Comparison of ENCODE assay signal across 8 cellular contexts in the genomic region with DNA sequence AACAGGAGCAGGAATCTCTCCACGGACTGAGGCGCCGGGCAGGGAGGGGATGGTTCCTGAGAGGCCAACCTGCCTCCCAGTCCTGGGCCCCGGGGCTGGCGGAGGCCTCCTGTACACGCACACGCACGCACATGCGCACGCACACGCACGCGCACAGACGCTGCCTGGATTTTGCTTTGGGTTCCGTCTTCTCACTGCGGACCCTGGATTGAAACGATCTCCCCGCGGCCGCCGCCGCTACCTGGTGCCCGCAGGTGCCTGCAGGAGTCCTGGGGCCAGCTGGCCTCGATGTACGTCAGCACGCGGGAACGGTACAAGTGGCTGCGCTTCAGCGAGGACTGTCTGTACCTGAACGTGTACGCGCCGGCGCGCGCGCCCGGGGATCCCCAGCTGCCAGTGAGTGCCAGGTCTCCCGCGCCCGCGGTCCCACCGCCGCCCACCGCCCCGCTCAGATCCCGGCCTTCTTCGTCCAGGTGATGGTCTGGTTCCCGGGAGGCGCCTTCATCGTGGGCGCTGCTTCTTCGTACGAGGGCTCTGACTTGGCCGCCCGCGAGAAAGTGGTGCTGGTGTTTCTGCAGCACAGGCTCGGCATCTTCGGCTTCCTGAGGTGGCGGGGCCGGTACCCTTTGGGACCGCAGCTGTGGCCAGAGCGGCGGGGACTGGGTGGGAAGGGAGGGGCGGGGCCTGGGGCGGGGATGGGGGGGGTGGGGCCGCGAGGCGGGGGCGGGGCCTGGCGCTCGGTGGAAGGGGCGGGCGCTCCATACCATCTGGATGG. TPM values are rescaled to one million over a fixed set of nuclear protein-coding genes. Genes with fewer than 3 reads are reported as not detected.
DNase-seq lines count a peak whose midpoint lies in the region; ATAC-seq and TF ChIP-seq lines count a peak whose summit lies in the region.

No MANE protein-coding gene starts in this region.

- TF ChIP-seq POLR2A in Raji (IDR thresholded peaks at IDR 0.05; ENCODE audit: insufficient read depth, low read depth, low read length) = peak; percentile 41; the same call in 1 of the 2 replicates

- H3K4me1 ChIP-seq in left ventricle myocardium inferior = peaks cover 39% of the 10 kb centered on the region

- H3K36me3 Mint-ChIP-seq in activated naive CD8-positive, alpha-beta T cell treated with anti-CD3 and anti-CD28 coated beads, Interleukin-2, amount 10 ng/mL, durations not matched to agents 7 days and 5 days = peaks cover 15% of the 10 kb centered on the region

- no peaks in the 10 kb centered on the region for H3K9me3 ChIP-seq in left ventricle myocardium inferior (replicated peaks)

- peak overlapping the region; percentile 71 for H3K4me3 ChIP-seq in left ventricle myocardium inferior

- intact Hi-C loops in left ventricle myocardium inferior (cut with micrococcal nuclease) (no loop called here), posterior cingulate gyrus (cut with DNase I) (no loop called here)

- peaks cover 5% of the 10 kb centered on the region for H3K27me3 Mint-ChIP-seq in activated naive CD8-positive, alpha-beta T cell treated with anti-CD3 and anti-CD28 coated beads, Interleukin-2, amount 10 ng/mL, durations not matched to agents 7 days and 5 days

- TF ChIP-seq CTCF in left ventricle myocardium inferior (IDR thresholded peaks at IDR 0.05; ENCODE audit: borderline replicate concordance) = no peak

- ATAC-seq in activated naive CD8-positive, alpha-beta T cell treated with anti-CD3 and anti-CD28 coated beads, Interleukin-2, amount 10 ng/mL, durations not matched to agents 7 days and 5 days (ENCODE audit: low read depth) = peak; percentile 65
- no peak for ATAC-seq in GM21619 (IDR thresholded peaks at IDR 0.05; ENCODE audit: unreplicated experiment)

- peaks cover 28% of the 10 kb centered on the region for H3K4me1 Mint-ChIP-seq in activated naive CD8-positive, alpha-beta T cell treated with anti-CD3 and anti-CD28 coated beads, Interleukin-2, amount 10 ng/mL, durations not matched to agents 7 days and 5 days

- H3K27me3 ChIP-seq in left ventricle myocardium inferior (ENCODE audit: low read depth) = peaks cover 41% of the 10 kb centered on the region

- POLR2A ChIA-PET in activated naive CD8-positive, alpha-beta T cell treated with anti-CD3 and anti-CD28 coated beads, Interleukin-2, amount 10 ng/mL, durations not matched to agents 7 days and 5 days (lab: Charles Lee) = interaction anchor here (0.6 to 4.7 kb wide), 7 partner anchors 9 to 467 kb away, joined by 3 to 46 read pairs (median 4); no protein-coding TSS in a partner anchor

- no peaks in the 10 kb centered on the region for H3K9me3 Mint-ChIP-seq in activated naive CD8-positive, alpha-beta T cell treated with anti-CD3 and anti-CD28 coated beads, Interleukin-2, amount 10 ng/mL, durations not matched to agents 7 days and 5 days

- DNase-seq in NCI-H82 (lab: John Stamatoyannopoulos, UW) (peak; percentile 89), NCI-H82 treated with DMSO at 0.1 percent for 48 hours (lab: John Stamatoyannopoulos, UW; ENCODE audit: unreplicated experiment) (no peak), left ventricle myocardium inferior (peak; percentile 61), posterior cingulate gyrus (peak; percentile 55 to 96 (median 76)), 8988T (no peak)
- DNase-seq in activated naive CD8-positive, alpha-beta T cell treated with anti-CD3 and anti-CD28 coated beads, Interleukin-2, amount 10 ng/mL, durations not matched to agents 7 days and 5 days = peak; percentile 77

- H3K27ac Mint-ChIP-seq in activated naive CD8-positive, alpha-beta T cell treated with anti-CD3 and anti-CD28 coated beads, Interleukin-2, amount 10 ng/mL, durations not matched to agents 7 days and 5 days = peak overlapping the region; percentile 76

- peak overlapping the region; percentile 81 for H3K4me3 Mint-ChIP-seq in activated naive CD8-positive, alpha-beta T cell treated with anti-CD3 and anti-CD28 coated beads, Interleukin-2, amount 10 ng/mL, durations not matched to agents 7 days and 5 days

- H3K36me3 ChIP-seq in left ventricle myocardium inferior = no peaks in the 10 kb centered on the region

- peak overlapping the region; percentile 46 for H3K27ac ChIP-seq in left ventricle myocardium inferior (replicated peaks)

RNA-seq across cellular contexts. Expression of gene CES4A, which starts 12.2 kb away (rescaled TPM):
- total RNA-seq in activated naive CD8-positive, alpha-beta T cell treated with anti-CD3 and anti-CD28 coated beads, Interleukin-2, amount 10 ng/mL, durations not matched to agents 7 days and 5 days = 10 to 100 TPM; 16.2 to 17.5 TPM
- total RNA-seq in left ventricle myocardium inferior = 11.0 TPM

RNA-seq across cellular contexts. Expression of gene CBFB, which starts 28.4 kb away (rescaled TPM):
- total RNA-seq in activated naive CD8-positive, alpha-beta T cell treated with anti-CD3 and anti-CD28 coated beads, Interleukin-2, amount 10 ng/mL, durations not matched to agents 7 days and 5 days = 100 to 1,000 TPM; 193 to 198 TPM
- total RNA-seq in left ventricle myocardium inferior = 25.2 TPM

RNA-seq across cellular contexts. Expression of gene CES3, which starts 39.5 kb away (rescaled TPM):
- total RNA-seq in activated naive CD8-positive, alpha-beta T cell treated with anti-CD3 and anti-CD28 coated beads, Interleukin-2, amount 10 ng/mL, durations not matched to agents 7 days and 5 days = 1 to 10 TPM; 4.8 to 8.3 TPM
- total RNA-seq in left ventricle myocardium inferior = 1.0 TPM

Comparison
In these comparisons a context has a peak if more than half of its experiments do, and no peak if none do; other contexts are left out.
1. DNase-seq: peak in NCI-H82 (single experiment), activated naive CD8-positive, alpha-beta T cell treated with anti-CD3 and anti-CD28 coated beads, Interleukin-2, amount 10 ng/mL, durations not matched to agents 7 days and 5 days (single experiment), left ventricle myocardium inferior (single experiment) and posterior cingulate gyrus (10 of 10); none in NCI-H82 treated with DMSO at 0.1 percent for 48 hours (single experiment) and 8988T (single experiment).